In the genomic region with DNA sequence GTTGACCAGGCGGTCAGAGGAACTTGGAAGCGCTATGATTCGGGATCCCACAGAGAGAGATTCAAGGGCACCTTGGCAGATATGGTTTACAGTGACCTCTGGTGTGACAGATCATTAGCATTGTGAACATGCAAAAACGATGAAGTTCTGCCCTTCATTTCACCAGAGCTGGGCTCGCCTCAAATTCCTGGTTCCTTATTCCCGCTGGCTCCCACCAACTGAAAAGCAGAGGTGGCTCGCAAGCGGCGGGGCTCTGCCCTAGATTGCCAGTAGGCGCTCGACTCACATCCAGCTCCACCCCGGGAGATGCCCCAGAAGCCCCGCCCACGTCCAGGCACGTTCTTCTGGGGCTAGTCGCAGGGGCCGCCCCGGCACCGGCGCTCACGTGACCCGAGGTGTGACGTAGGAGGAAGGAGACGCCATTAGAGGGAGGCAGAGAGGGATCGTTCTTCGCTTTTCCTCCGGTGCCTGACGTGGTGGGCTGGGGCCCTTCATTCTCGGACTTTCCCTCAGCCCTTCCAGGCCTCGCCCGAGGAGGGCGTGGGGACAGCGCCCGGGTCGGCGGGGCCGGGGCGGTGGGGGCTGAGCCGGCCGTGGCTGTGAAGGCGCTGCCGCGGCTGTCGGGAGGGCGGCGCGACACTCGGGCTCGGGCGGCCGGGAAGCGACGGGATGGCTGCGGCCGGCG, we compare ENCODE assay signal across 1 cellular context.
TF ChIP-seq lines count a peak whose summit lies in the region.

A gene with protein sequence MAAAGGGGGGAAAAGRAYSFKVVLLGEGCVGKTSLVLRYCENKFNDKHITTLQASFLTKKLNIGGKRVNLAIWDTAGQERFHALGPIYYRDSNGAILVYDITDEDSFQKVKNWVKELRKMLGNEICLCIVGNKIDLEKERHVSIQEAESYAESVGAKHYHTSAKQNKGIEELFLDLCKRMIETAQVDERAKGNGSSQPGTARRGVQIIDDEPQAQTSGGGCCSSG (plus strand): TSS at position 403 of the 685 bp plus-strand sequence. CDS start 267 bp downstream, at position 670.

TF ChIP-seq in HCT116, 20 proteins besides CTCF, POLR2A, EP300 and RAD21 (continued from another document):
- TF ChIP-seq, protein P1, sequence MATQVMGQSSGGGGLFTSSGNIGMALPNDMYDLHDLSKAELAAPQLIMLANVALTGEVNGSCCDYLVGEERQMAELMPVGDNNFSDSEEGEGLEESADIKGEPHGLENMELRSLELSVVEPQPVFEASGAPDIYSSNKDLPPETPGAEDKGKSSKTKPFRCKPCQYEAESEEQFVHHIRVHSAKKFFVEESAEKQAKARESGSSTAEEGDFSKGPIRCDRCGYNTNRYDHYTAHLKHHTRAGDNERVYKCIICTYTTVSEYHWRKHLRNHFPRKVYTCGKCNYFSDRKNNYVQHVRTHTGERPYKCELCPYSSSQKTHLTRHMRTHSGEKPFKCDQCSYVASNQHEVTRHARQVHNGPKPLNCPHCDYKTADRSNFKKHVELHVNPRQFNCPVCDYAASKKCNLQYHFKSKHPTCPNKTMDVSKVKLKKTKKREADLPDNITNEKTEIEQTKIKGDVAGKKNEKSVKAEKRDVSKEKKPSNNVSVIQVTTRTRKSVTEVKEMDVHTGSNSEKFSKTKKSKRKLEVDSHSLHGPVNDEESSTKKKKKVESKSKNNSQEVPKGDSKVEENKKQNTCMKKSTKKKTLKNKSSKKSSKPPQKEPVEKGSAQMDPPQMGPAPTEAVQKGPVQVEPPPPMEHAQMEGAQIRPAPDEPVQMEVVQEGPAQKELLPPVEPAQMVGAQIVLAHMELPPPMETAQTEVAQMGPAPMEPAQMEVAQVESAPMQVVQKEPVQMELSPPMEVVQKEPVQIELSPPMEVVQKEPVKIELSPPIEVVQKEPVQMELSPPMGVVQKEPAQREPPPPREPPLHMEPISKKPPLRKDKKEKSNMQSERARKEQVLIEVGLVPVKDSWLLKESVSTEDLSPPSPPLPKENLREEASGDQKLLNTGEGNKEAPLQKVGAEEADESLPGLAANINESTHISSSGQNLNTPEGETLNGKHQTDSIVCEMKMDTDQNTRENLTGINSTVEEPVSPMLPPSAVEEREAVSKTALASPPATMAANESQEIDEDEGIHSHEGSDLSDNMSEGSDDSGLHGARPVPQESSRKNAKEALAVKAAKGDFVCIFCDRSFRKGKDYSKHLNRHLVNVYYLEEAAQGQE (IDR thresholded peaks at IDR 0.05; ENCODE audit: low read depth), result no peak
- TF ChIP-seq FOSL1 (IDR thresholded peaks at IDR 0.05; ENCODE audit: low read depth) (no peak), POLR2AphosphoS5 (IDR thresholded peaks at IDR 0.05; ENCODE audit: low read depth, low read length) (peak; percentile 95), ELF1 (IDR thresholded peaks at IDR 0.05; ENCODE audit: borderline replicate concordance, low read depth) (no peak), SP1 (IDR thresholded peaks at IDR 0.05; ENCODE audit: low read depth) (peak; percentile 41; the same call in 1 of the 2 replicates), ZNF274 (IDR thresholded peaks at IDR 0.05; ENCODE audit: low read depth, low read length) (no peak), EGR1 (IDR thresholded peaks at IDR 0.05; ENCODE audit: low read depth) (peak; percentile 77), YY1 (IDR thresholded peaks at IDR 0.05; ENCODE audit: extremely low read depth, insufficient replicate concordance, low read depth, low read length) (peak; percentile 90), SRF (IDR thresholded peaks at IDR 0.05; ENCODE audit: low read depth) (no peak), EZH2phosphoT487 (IDR thresholded peaks at IDR 0.05; ENCODE audit: borderline replicate concordance) (no peak), TCF7L2 (IDR thresholded peaks at IDR 0.05; ENCODE audit: borderline replicate concordance, extremely low read depth, insufficient read depth, insufficient read length) (no peak)
- TF ChIP-seq, protein P2, sequence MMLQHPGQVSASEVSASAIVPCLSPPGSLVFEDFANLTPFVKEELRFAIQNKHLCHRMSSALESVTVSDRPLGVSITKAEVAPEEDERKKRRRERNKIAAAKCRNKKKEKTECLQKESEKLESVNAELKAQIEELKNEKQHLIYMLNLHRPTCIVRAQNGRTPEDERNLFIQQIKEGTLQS (IDR thresholded peaks at IDR 0.05), result no peak
